ENCODE assay signal across 22 cellular contexts in genomic region chr9:79279356-79279755, GRCh38.
"Had no signal": no experiment of that assay in that cellular context is flagged by ENCODE, and none has a peak within 500 bp of the region (broad histone marks: within the 10 kb centered on the region; RNA-seq: fewer than 3 reads in every experiment).

No MANE protein-coding gene starts in this region.

- H3K79me2 ChIP-seq: parathyroid adenoma had no signal

- DNase-seq: effector CD8-positive, alpha-beta T cell; erythroblast; esophagus squamous epithelium; foreskin melanocyte; glutamatergic neuron; heart right ventricle; hippocampal formation; left cardiac atrium; left ventricle myocardium superior; lower lobe of right lung; naive B cell; right lobe of liver; small intestine; stimulated activated CD4-positive, alpha-beta T cell treated with anti-CD3 and anti-CD28 coated beads, Interleukin-15, amount 100 ng/mL, for 24 hours; stimulated activated CD4-positive, alpha-beta T cell treated with anti-CD3 and anti-CD28 coated beads, Interleukin-2, amount 100 ng/mL, for 48 hours; stimulated activated naive B cell treated with anti-CD40 and anti-IgM and Interleukin-4, amounts not matched to agents 10 μg/mL and 1 μg/mL and 100 μg/mL, for 72 hours; upper lobe of left lung had no signal

- H3K27ac ChIP-seq: esophagus squamous epithelium, heart right ventricle, lower lobe of right lung, neutrophil, parathyroid adenoma, right lobe of liver, thoracic aorta, tibial nerve, upper lobe of left lung had no signal

- H2AFZ ChIP-seq: parathyroid adenoma had no signal

- H3K4me3 ChIP-seq: esophagus squamous epithelium, heart right ventricle, lower lobe of right lung, right lobe of liver, thoracic aorta, tibial nerve, upper lobe of left lung had no signal

- H3K4me1 ChIP-seq: esophagus squamous epithelium, heart right ventricle, lower lobe of right lung, parathyroid adenoma, right lobe of liver, tibial nerve, upper lobe of left lung had no signal

- H3K36me3 ChIP-seq: esophagus squamous epithelium, heart right ventricle, lower lobe of right lung, neutrophil, right lobe of liver, thoracic aorta, tibial nerve, upper lobe of left lung had no signal

- H3K27me3 ChIP-seq: esophagus squamous epithelium, neutrophil, right lobe of liver, tibial nerve, upper lobe of left lung had no signal

- H3K9me3 ChIP-seq: esophagus squamous epithelium, heart right ventricle, lower lobe of right lung, neutrophil, right lobe of liver, thoracic aorta, tibial nerve, upper lobe of left lung had no signal

- H3K9ac ChIP-seq: parathyroid adenoma had no signal

- ATAC-seq: heart right ventricle; left cardiac atrium; left ventricle myocardium superior; lower lobe of right lung; natural killer cell treated with Interleukin-12 subunit alpha and Interleukin-12 subunit beta and Interleukin-15 and Interleukin-18, amount 100 ng/mL, for 72 hours; right lobe of liver; stimulated activated naive B cell treated with anti-CD40 and anti-IgM and Interleukin-4, amounts not matched to agents 10 μg/mL and 1 μg/mL and 100 μg/mL, for 72 hours had no signal
